In the genomic region with DNA sequence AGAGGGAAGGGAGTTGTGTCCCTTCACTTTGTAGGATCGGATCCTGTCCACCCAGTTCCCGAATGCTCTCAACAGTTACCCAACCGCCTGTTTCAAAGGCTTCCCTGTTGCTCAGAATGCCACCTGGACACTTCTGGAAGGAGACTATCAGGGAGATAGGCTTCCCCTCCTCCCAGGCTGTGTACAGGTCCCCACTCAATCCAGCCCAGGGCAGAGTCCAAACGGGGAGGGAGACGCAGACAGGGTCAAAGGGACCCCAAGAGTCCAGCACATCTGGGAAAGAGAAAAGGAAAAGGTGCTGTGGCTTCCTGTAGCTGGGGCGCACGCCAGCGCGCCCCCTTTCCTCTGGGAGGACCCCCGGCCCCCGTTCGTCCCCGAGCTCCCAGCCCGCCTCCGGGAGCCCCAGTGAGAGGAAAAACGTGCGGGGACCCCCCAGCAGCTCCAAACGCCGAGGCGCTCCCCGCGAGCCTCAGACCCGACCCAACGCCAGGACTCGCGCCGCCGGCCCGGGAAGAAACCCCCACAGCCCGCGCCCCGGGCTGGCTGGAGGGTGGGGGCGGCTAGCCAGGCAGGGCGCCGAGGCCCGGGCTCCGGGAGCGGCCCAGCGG, we compare ENCODE assay signal across 1 cellular context.
TF ChIP-seq lines count a peak whose summit lies in the region.

No MANE protein-coding gene starts in this region.

TF ChIP-seq in HepG2, 621 proteins besides CTCF, POLR2A, EP300 and RAD21 (continued from another document and continues in another):
- TF ChIP-seq, protein P1, sequence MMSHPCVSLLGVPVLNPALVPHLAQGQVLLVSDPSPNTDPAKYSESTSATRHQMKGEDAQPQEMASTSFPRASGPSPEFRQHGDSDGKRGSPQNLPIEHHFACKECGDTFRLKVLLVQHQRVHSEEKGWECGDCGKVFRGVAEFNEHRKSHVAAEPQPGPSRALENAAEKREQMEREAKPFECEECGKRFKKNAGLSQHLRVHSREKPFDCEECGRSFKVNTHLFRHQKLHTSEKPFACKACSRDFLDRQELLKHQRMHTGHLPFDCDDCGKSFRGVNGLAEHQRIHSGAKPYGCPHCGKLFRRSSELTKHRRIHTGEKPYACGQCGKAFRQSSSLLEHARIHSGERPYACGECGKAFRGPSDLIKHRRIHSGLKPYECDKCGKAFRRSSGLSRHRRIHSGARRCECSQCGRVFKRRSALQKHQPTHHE (CRISPR knock-in tag; IDR thresholded peaks at IDR 0.05; ENCODE audit: borderline replicate concordance): no peak
- TF ChIP-seq KMT2B (CRISPR knock-in tag; IDR thresholded peaks at IDR 0.05) (no peak), NFE2L2 (IDR thresholded peaks at IDR 0.05; ENCODE audit: low read length) (no peak), TARDBP (CRISPR knock-in tag; IDR thresholded peaks at IDR 0.05) (0 out of 2 replicates have a peak, but pooled peaks have one; percentile 41), HNF4A (CRISPR knock-in tag; IDR thresholded peaks at IDR 0.05) (peak; percentile 92), POLR2AphosphoS5 (IDR thresholded peaks at IDR 0.05; ENCODE audit: low read depth, low read length) (peak; percentile 69), ZNF12 (CRISPR knock-in tag; IDR thresholded peaks at IDR 0.05) (no peak), SMAD9 (CRISPR knock-in tag; IDR thresholded peaks at IDR 0.05) (no peak), ZNF260 (CRISPR knock-in tag; IDR thresholded peaks at IDR 0.05; ENCODE audit: borderline replicate concordance, low read depth) (no peak), ZNF780A (CRISPR knock-in tag; IDR thresholded peaks at IDR 0.05) (no peak), NR2C2 (CRISPR knock-in tag; IDR thresholded peaks at IDR 0.05; ENCODE audit: borderline replicate concordance) (peak; percentile 54; the same call in 1 of the 2 replicates), ZBTB7B (CRISPR knock-in tag; IDR thresholded peaks at IDR 0.05) (peak; percentile 69; the same call in 1 of the 2 replicates), HOXA5 (CRISPR knock-in tag; IDR thresholded peaks at IDR 0.05) (peak; percentile 61; the same call in 1 of the 2 replicates), DMAP1 (CRISPR knock-in tag; IDR thresholded peaks at IDR 0.05) (peak; percentile 38; the same call in 1 of the 2 replicates), RBM22 (optimal IDR thresholded peaks at IDR 0.05; ENCODE audit: low read length) (no peak), ZFX (CRISPR knock-in tag; IDR thresholded peaks at IDR 0.05; ENCODE audit: low read depth) (no peak), ZC3H13 (CRISPR knock-in tag; IDR thresholded peaks at IDR 0.05) (no peak), ZNF232 (CRISPR knock-in tag; IDR thresholded peaks at IDR 0.05; ENCODE audit: borderline replicate concordance) (0 out of 2 replicates have a peak, but pooled peaks have one; percentile 64), SOX5 (CRISPR knock-in tag; IDR thresholded peaks at IDR 0.05; ENCODE audit: borderline replicate concordance) (no peak), ERF (CRISPR knock-in tag; IDR thresholded peaks at IDR 0.05) (no peak), ZNF773 (CRISPR knock-in tag; IDR thresholded peaks at IDR 0.05; ENCODE audit: borderline replicate concordance) (0 out of 2 replicates have a peak, but pooled peaks have one; percentile 25), MAFK (conservative IDR thresholded peaks at IDR 0.05 in 1 of 2, IDR thresholded peaks at IDR 0.05 in 1 of 2; ENCODE audit: low read length in 2 of 2) (no peak), TOE1 (CRISPR knock-in tag; IDR thresholded peaks at IDR 0.05) (no peak), NCOA1 (CRISPR knock-in tag; IDR thresholded peaks at IDR 0.05) (no peak), NR2F6 (IDR thresholded peaks at IDR 0.05) (no peak), NR2F6 (CRISPR knock-in tag; IDR thresholded peaks at IDR 0.05) (0 out of 2 replicates have a peak, but pooled peaks have one; percentile 9), FOXK2 (IDR thresholded peaks at IDR 0.05) (no peak), ZNF766 (CRISPR knock-in tag; IDR thresholded peaks at IDR 0.05; ENCODE audit: borderline replicate concordance) (0 out of 2 replicates have a peak, but pooled peaks have one; percentile 30), ZNF605 (CRISPR knock-in tag; IDR thresholded peaks at IDR 0.05) (no peak; the same call in 1 of the 2 replicates), STAG1 (CRISPR knock-in tag; IDR thresholded peaks at IDR 0.05) (no peak), PRMT3 (CRISPR knock-in tag; IDR thresholded peaks at IDR 0.05; ENCODE audit: borderline replicate concordance, low read depth) (no peak), ZNF143 (CRISPR knock-in tag; IDR thresholded peaks at IDR 0.05) (peak; percentile 23; the same call in 1 of the 2 replicates)
- TF ChIP-seq, protein P2, sequence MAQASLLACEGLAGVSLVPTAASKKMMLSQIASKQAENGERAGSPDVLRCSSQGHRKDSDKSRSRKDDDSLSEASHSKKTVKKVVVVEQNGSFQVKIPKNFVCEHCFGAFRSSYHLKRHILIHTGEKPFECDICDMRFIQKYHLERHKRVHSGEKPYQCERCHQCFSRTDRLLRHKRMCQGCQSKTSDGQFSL (CRISPR knock-in tag; IDR thresholded peaks at IDR 0.05): no peak; the same call in 1 of the 2 replicates
- TF ChIP-seq, protein P3, sequence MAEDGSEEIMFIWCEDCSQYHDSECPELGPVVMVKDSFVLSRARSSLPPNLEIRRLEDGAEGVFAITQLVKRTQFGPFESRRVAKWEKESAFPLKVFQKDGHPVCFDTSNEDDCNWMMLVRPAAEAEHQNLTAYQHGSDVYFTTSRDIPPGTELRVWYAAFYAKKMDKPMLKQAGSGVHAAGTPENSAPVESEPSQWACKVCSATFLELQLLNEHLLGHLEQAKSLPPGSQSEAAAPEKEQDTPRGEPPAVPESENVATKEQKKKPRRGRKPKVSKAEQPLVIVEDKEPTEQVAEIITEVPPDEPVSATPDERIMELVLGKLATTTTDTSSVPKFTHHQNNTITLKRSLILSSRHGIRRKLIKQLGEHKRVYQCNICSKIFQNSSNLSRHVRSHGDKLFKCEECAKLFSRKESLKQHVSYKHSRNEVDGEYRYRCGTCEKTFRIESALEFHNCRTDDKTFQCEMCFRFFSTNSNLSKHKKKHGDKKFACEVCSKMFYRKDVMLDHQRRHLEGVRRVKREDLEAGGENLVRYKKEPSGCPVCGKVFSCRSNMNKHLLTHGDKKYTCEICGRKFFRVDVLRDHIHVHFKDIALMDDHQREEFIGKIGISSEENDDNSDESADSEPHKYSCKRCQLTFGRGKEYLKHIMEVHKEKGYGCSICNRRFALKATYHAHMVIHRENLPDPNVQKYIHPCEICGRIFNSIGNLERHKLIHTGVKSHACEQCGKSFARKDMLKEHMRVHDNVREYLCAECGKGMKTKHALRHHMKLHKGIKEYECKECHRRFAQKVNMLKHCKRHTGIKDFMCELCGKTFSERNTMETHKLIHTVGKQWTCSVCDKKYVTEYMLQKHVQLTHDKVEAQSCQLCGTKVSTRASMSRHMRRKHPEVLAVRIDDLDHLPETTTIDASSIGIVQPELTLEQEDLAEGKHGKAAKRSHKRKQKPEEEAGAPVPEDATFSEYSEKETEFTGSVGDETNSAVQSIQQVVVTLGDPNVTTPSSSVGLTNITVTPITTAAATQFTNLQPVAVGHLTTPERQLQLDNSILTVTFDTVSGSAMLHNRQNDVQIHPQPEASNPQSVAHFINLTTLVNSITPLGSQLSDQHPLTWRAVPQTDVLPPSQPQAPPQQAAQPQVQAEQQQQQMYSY (CRISPR knock-in tag; IDR thresholded peaks at IDR 0.05): no peak
- TF ChIP-seq, protein P4, sequence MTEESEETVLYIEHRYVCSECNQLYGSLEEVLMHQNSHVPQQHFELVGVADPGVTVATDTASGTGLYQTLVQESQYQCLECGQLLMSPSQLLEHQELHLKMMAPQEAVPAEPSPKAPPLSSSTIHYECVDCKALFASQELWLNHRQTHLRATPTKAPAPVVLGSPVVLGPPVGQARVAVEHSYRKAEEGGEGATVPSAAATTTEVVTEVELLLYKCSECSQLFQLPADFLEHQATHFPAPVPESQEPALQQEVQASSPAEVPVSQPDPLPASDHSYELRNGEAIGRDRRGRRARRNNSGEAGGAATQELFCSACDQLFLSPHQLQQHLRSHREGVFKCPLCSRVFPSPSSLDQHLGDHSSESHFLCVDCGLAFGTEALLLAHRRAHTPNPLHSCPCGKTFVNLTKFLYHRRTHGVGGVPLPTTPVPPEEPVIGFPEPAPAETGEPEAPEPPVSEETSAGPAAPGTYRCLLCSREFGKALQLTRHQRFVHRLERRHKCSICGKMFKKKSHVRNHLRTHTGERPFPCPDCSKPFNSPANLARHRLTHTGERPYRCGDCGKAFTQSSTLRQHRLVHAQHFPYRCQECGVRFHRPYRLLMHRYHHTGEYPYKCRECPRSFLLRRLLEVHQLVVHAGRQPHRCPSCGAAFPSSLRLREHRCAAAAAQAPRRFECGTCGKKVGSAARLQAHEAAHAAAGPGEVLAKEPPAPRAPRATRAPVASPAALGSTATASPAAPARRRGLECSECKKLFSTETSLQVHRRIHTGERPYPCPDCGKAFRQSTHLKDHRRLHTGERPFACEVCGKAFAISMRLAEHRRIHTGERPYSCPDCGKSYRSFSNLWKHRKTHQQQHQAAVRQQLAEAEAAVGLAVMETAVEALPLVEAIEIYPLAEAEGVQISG (CRISPR knock-in tag; IDR thresholded peaks at IDR 0.05): peak; percentile 98
- TF ChIP-seq, protein P5, sequence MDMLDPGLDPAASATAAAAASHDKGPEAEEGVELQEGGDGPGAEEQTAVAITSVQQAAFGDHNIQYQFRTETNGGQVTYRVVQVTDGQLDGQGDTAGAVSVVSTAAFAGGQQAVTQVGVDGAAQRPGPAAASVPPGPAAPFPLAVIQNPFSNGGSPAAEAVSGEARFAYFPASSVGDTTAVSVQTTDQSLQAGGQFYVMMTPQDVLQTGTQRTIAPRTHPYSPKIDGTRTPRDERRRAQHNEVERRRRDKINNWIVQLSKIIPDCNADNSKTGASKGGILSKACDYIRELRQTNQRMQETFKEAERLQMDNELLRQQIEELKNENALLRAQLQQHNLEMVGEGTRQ (IDR thresholded peaks at IDR 0.05; ENCODE audit: low read depth, low read length): no peak
- TF ChIP-seq, protein P5 (CRISPR knock-in tag; IDR thresholded peaks at IDR 0.05; ENCODE audit: borderline replicate concordance): no peak
- TF ChIP-seq, protein P6, sequence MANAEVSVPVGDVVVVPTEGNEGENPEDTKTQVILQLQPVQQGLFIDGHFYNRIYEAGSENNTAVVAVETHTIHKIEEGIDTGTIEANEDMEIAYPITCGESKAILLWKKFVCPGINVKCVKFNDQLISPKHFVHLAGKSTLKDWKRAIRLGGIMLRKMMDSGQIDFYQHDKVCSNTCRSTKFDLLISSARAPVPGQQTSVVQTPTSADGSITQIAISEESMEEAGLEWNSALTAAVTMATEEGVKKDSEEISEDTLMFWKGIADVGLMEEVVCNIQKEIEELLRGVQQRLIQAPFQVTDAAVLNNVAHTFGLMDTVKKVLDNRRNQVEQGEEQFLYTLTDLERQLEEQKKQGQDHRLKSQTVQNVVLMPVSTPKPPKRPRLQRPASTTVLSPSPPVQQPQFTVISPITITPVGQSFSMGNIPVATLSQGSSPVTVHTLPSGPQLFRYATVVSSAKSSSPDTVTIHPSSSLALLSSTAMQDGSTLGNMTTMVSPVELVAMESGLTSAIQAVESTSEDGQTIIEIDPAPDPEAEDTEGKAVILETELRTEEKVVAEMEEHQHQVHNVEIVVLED (CRISPR knock-in tag; IDR thresholded peaks at IDR 0.05; ENCODE audit: borderline replicate concordance): peak; percentile 52; the same call in 1 of the 2 replicates
- TF ChIP-seq, protein P7, sequence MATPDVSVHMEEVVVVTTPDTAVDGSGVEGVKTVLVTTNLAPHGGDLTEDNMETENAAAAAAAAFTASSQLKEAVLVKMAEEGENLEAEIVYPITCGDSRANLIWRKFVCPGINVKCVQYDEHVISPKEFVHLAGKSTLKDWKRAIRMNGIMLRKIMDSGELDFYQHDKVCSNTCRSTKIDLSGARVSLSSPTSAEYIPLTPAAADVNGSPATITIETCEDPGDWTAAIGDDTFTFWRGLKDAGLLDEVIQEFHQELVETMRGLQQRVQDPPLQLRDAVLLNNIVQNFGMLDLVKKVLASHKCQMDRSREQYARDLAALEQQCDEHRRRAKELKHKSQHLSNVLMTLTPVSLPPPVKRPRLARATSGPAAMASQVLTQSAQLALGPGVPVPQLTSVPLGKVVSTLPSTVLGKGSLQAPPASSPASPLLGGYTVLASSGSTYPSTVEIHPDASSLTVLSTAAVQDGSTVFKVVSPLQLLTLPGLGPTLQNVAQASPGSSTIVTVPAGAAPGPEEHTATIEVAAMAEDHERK (CRISPR knock-in tag; IDR thresholded peaks at IDR 0.05; ENCODE audit: low read depth): no peak
- TF ChIP-seq, protein P8, sequence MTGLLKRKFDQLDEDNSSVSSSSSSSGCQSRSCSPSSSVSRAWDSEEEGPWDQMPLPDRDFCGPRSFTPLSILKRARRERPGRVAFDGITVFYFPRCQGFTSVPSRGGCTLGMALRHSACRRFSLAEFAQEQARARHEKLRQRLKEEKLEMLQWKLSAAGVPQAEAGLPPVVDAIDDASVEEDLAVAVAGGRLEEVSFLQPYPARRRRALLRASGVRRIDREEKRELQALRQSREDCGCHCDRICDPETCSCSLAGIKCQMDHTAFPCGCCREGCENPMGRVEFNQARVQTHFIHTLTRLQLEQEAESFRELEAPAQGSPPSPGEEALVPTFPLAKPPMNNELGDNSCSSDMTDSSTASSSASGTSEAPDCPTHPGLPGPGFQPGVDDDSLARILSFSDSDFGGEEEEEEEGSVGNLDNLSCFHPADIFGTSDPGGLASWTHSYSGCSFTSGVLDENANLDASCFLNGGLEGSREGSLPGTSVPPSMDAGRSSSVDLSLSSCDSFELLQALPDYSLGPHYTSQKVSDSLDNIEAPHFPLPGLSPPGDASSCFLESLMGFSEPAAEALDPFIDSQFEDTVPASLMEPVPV (CRISPR knock-in tag; IDR thresholded peaks at IDR 0.05): peak; percentile 75; the same call in 1 of the 2 replicates
- TF ChIP-seq, protein P9, sequence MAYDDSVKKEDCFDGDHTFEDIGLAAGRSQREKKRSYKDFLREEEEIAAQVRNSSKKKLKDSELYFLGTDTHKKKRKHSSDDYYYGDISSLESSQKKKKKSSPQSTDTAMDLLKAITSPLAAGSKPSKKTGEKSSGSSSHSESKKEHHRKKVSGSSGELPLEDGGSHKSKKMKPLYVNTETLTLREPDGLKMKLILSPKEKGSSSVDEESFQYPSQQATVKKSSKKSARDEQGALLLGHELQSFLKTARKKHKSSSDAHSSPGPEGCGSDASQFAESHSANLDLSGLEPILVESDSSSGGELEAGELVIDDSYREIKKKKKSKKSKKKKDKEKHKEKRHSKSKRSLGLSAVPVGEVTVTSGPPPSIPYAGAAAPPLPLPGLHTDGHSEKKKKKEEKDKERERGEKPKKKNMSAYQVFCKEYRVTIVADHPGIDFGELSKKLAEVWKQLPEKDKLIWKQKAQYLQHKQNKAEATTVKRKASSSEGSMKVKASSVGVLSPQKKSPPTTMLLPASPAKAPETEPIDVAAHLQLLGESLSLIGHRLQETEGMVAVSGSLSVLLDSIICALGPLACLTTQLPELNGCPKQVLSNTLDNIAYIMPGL (CRISPR knock-in tag; IDR thresholded peaks at IDR 0.05; ENCODE audit: borderline replicate concordance in 1 of 2, low read depth in 1 of 2): peak; percentile 36; a peak in 1 of 4 replicates
